24 cellular contexts compared by ENCODE assay signal in the genomic region with DNA sequence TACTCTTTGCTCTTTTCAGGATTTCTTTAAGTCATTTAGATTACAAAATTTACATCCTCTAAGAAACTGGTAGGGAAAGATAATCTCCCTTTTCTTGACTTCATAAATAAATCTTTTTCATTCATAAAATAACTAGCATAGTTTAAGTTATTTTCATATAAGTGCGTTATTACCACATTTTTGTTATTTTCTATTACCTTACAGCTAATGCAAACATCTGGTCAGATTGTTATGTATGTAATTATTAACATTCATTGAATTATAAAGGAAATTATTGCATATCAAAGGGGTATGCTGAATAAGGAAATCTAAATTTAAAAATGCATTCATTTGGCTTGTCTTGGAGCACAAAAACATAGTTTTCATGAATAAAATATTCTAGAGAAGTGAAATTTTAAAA. TPM values are rescaled to one million over a fixed set of nuclear protein-coding genes. Genes with fewer than 3 reads are reported as not detected.
"Had no signal": no experiment of that assay in that cellular context is flagged by ENCODE, and none has a peak within 500 bp of the region (broad histone marks: within the 10 kb centered on the region; RNA-seq: fewer than 3 reads in every experiment).

No MANE protein-coding gene starts in this region.

- H3K4me1 ChIP-seq: SJSA1 had no signal

- FAIRE-seq: RCC 7860 had no signal

- DNase-seq: KBM-7, MV-4-11, NCI-H1092, NCI-H1105 treated with DMSO at 0.1 percent for 48 hours, NCI-H1417 treated with DMSO at 0.1 percent for 48 hours, NCI-H146, NCI-H1694 treated with DMSO at 0.1 percent for 48 hours, NCI-H1930, NCI-H2081, NCI-H2107, NCI-H2227 treated with DMSO at 0.1 percent for 48 hours, NCI-H446, NCI-H510A, NCI-H524 treated with DMSO at 0.1 percent for 48 hours, NCI-H69, NCI-H774, Right ventricle myocardium superior, RPMI8226, SIG-M5 had no signal

- H3K36me3 ChIP-seq: SJSA1 had no signal

- H3K9me3 ChIP-seq: SJSA1 had no signal

- H3K27me3 ChIP-seq: SJSA1 had no signal

- H3K4me3 ChIP-seq: SJSA1, SK-N-MC had no signal

- H3K27ac ChIP-seq: SJSA1, SK-N-MC had no signal

RNA-seq across cellular contexts. Expression of gene SLITRK1, which starts 55.3 kb away (rescaled TPM):
- total RNA-seq: HT-29, MCF 10A, Right ventricle myocardium superior, SJSA1 had no signal
